ENCODE assay signal across 19 cellular contexts in the genomic region with DNA sequence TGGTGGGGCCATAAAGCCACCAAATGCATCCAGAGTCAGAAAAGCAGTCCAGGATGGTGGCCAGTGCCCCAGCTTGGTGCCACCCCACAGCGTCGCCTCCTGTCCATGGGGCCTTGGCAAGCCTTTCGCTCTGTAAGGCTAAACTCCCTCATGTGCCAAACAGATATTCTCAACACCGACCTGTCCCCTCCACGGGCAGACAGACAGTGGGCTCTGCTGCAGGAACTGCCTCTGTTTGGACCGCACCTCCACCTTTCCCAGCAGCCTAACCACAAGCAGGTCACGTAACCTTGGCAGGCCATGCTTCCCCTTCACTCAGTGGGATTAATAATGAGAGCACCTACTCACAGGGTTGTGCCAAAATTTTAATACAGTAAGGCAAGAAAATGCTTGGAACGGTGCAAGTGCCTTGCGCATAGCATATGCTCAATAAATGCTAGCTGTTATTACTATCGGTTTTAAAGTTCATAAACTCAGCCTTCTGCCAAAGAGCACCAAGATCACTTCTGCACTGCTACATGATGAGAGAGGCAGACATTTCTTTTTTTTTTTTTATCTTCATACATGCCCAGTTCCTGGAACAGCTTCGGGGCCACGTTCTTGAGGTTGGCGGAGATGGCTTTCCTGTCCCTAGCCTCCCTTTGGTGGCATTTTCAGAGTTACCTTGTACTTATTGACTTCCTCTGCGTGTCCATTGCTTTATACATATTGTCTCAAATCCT. TPM values are rescaled to one million over a fixed set of nuclear protein-coding genes. Genes with fewer than 3 reads are reported as not detected.
DNase-seq lines count a peak whose midpoint lies in the region; ATAC-seq lines count a peak whose summit lies in the region.
"Had no signal": no experiment of that assay in that cellular context is flagged by ENCODE, and none has a peak within 500 bp of the region (broad histone marks: within the 10 kb centered on the region; RNA-seq: fewer than 3 reads in every experiment).

No MANE protein-coding gene starts in this region.

- intact Hi-C loops in CD4-positive, alpha-beta memory T cell (cut with micrococcal nuclease): loop anchor here (1.0 kb wide), 1 partner anchor 10 kb away; no protein-coding TSS in a partner anchor
- intact Hi-C loops in activated T-helper 2 cell treated with anti-CD3 and anti-CD28 coated beads, Interferon-gamma antibody, Interleukin-2, Interleukin-4, amounts not matched to agents 10 μg/mL and 5 μg/mL and 100 μg/mL, durations not matched to agents 14 hours and 24 hours and 36 hours (cut with micrococcal nuclease): no loop called here

- H3K9me3 ChIP-seq in BLaER1: peaks cover 18% of the 10 kb centered on the region
- H3K9me3 ChIP-seq in CD4-positive, alpha-beta memory T cell (ENCODE audit: control insufficient read depth in 1 of 2, low read length in 2 of 2): no peaks in the 10 kb centered on the region
- H3K9me3 ChIP-seq: adrenal gland, stomach had no signal

- H4K20me1 ChIP-seq in BLaER1: peaks cover 100% of the 10 kb centered on the region

- CTCF ChIA-PET in CD4-positive, alpha-beta memory T cell (lab: Charles Lee; ENCODE audit: partially characterized antibody): interaction anchor here (0.6 to 4.0 kb wide), 6 partner anchors 9 to 150 kb away, joined by 3 to 24 read pairs (median 4); no protein-coding TSS in a partner anchor

- H3K36me3 ChIP-seq in BLaER1: peaks cover 97% of the 10 kb centered on the region
- peaks cover 6% of the 10 kb centered on the region for H3K36me3 ChIP-seq in CD4-positive, alpha-beta memory T cell (ENCODE audit: insufficient read depth, low read length)
- H3K36me3 ChIP-seq: adrenal gland, cardiac muscle cell, gastroesophageal sphincter, neural progenitor cell, stomach had no signal

- POLR2A ChIA-PET in CD4-positive, alpha-beta memory T cell (lab: Charles Lee; ENCODE audit: partially characterized antibody): interaction anchor here (0.8 to 26.1 kb wide), 7 partner anchors 7 to 149 kb away, joined by 3 to 729 read pairs (median 11); a partner anchor contains a TSS
- POLR2A ChIA-PET in naive thymus-derived CD8-positive, alpha-beta T cell (lab: Charles Lee): interaction anchor here (0.6 to 2.5 kb wide), 5 partner anchors 10 to 1704 kb away, joined by 3 to 17 read pairs (median 5); no protein-coding TSS in a partner anchor

- H3K9ac ChIP-seq in BLaER1: no peak overlapping the region
- H3K9ac ChIP-seq: neural progenitor cell had no signal

- H3K4me1 ChIP-seq in BLaER1: peaks cover 100% of the 10 kb centered on the region
- peaks cover 99% of the 10 kb centered on the region for H3K4me1 ChIP-seq in CD4-positive, alpha-beta memory T cell (ENCODE audit: insufficient read depth, low read length)
- H3K4me1 ChIP-seq: adrenal gland, gastroesophageal sphincter, neural progenitor cell had no signal

- ATAC-seq in naive thymus-derived CD8-positive, alpha-beta T cell: peak; percentile 51 to 59
- ATAC-seq: esophagus mucosa, gastroesophageal sphincter had no signal

- no peaks in the 10 kb centered on the region for H3K27me3 ChIP-seq in BLaER1
- H3K27me3 ChIP-seq in CD4-positive, alpha-beta memory T cell (ENCODE audit: insufficient read depth, low read length): no peaks in the 10 kb centered on the region
- H3K27me3 ChIP-seq: adrenal gland, gastroesophageal sphincter, neural progenitor cell, stomach had no signal

- H3K27me3 Mint-ChIP-seq in CD4-positive, alpha-beta memory T cell: no peaks in the 10 kb centered on the region
- H3K27me3 Mint-ChIP-seq in activated T-helper 2 cell treated with anti-CD3 and anti-CD28 coated beads, Interferon-gamma antibody, Interleukin-2, Interleukin-4, amounts not matched to agents 10 μg/mL and 5 μg/mL and 100 μg/mL, durations not matched to agents 14 hours and 24 hours and 36 hours (ENCODE audit: low read depth): no peaks in the 10 kb centered on the region
- no peaks in the 10 kb centered on the region for H3K27me3 Mint-ChIP-seq in naive thymus-derived CD8-positive, alpha-beta T cell

- peaks cover 53 to 77% of the 10 kb centered on the region in 2 donors for H3K36me3 Mint-ChIP-seq in CD4-positive, alpha-beta memory T cell
- peaks cover 87% of the 10 kb centered on the region for H3K36me3 Mint-ChIP-seq in activated T-helper 2 cell treated with anti-CD3 and anti-CD28 coated beads, Interferon-gamma antibody, Interleukin-2, Interleukin-4, amounts not matched to agents 10 μg/mL and 5 μg/mL and 100 μg/mL, durations not matched to agents 14 hours and 24 hours and 36 hours (ENCODE audit: low read depth)
- peaks cover 12 to 61% (median 31%) of the 10 kb centered on the region in 3 donors for H3K36me3 Mint-ChIP-seq in naive thymus-derived CD8-positive, alpha-beta T cell
- H3K36me3 Mint-ChIP-seq: neural progenitor cell had no signal

- peak in 2 of 5 donors; percentile 40 to 46 for DNase-seq in CD4-positive, alpha-beta memory T cell
- DNase-seq in activated T-helper 2 cell treated with anti-CD3 and anti-CD28 coated beads, Interferon-gamma antibody, Interleukin-2, Interleukin-4, amounts not matched to agents 10 μg/mL and 5 μg/mL and 100 μg/mL, durations not matched to agents 14 hours and 24 hours and 36 hours (ENCODE audit: low spot score): no peak
- DNase-seq in naive thymus-derived CD8-positive, alpha-beta T cell: no peak
- no peak for DNase-seq in hippocampal formation (lab: John Stamatoyannopoulos, UW)
- DNase-seq in SIG-M5 (lab: John Stamatoyannopoulos, UW): no peak
- no peak for DNase-seq in D341Med (ENCODE audit: low spot score)
- DNase-seq: adrenal gland, GF-D8, HCEC 1CT, MV-4-11, NCI-H1930, NCI-H345, RPMI8226, stomach had no signal

- no peaks in the 10 kb centered on the region for H3K9me3 Mint-ChIP-seq in CD4-positive, alpha-beta memory T cell
- H3K9me3 Mint-ChIP-seq in activated T-helper 2 cell treated with anti-CD3 and anti-CD28 coated beads, Interferon-gamma antibody, Interleukin-2, Interleukin-4, amounts not matched to agents 10 μg/mL and 5 μg/mL and 100 μg/mL, durations not matched to agents 14 hours and 24 hours and 36 hours: peaks cover 4% of the 10 kb centered on the region
- H3K9me3 Mint-ChIP-seq in naive thymus-derived CD8-positive, alpha-beta T cell: peaks cover 0 to 8% (median 0%) of the 10 kb centered on the region in 9 donors
- H3K9me3 Mint-ChIP-seq: neural progenitor cell had no signal

- peak overlapping the region; percentile 55 to 91 (median 80) for H3K4me3 Mint-ChIP-seq in CD4-positive, alpha-beta memory T cell
- H3K4me3 Mint-ChIP-seq in activated T-helper 2 cell treated with anti-CD3 and anti-CD28 coated beads, Interferon-gamma antibody, Interleukin-2, Interleukin-4, amounts not matched to agents 10 μg/mL and 5 μg/mL and 100 μg/mL, durations not matched to agents 14 hours and 24 hours and 36 hours (ENCODE audit: low read depth): peak overlapping the region; percentile 65
- H3K4me3 Mint-ChIP-seq in naive thymus-derived CD8-positive, alpha-beta T cell: peak overlapping the region; percentile 55 to 83 (median 76)
- H3K4me3 Mint-ChIP-seq: neural progenitor cell had no signal

- H3K4me2 ChIP-seq in BLaER1: peak overlapping the region; percentile 49
- H3K4me2 ChIP-seq: neural progenitor cell had no signal

- peak overlapping the region; percentile 91 to 97 (median 95) for H3K27ac Mint-ChIP-seq in CD4-positive, alpha-beta memory T cell
- H3K27ac Mint-ChIP-seq in activated T-helper 2 cell treated with anti-CD3 and anti-CD28 coated beads, Interferon-gamma antibody, Interleukin-2, Interleukin-4, amounts not matched to agents 10 μg/mL and 5 μg/mL and 100 μg/mL, durations not matched to agents 14 hours and 24 hours and 36 hours: peak overlapping the region; percentile 95
- H3K27ac Mint-ChIP-seq in naive thymus-derived CD8-positive, alpha-beta T cell: peak overlapping the region; percentile 86 to 93 (median 92)
- H3K27ac Mint-ChIP-seq: neural progenitor cell had no signal

- no peak overlapping the region for H3K4me3 ChIP-seq in BLaER1
- peak overlapping the region; percentile 8 to 18 for H3K4me3 ChIP-seq in CD4-positive, alpha-beta memory T cell (ENCODE audit: low read length in 2 of 2)
- H3K4me3 ChIP-seq: adrenal gland, cardiac muscle cell, gastroesophageal sphincter, neural progenitor cell, stomach had no signal

- H3K4me1 Mint-ChIP-seq in CD4-positive, alpha-beta memory T cell: peaks cover 87 to 100% (median 93%) of the 10 kb centered on the region in 4 donors
- peaks cover 93% of the 10 kb centered on the region for H3K4me1 Mint-ChIP-seq in activated T-helper 2 cell treated with anti-CD3 and anti-CD28 coated beads, Interferon-gamma antibody, Interleukin-2, Interleukin-4, amounts not matched to agents 10 μg/mL and 5 μg/mL and 100 μg/mL, durations not matched to agents 14 hours and 24 hours and 36 hours (ENCODE audit: low read depth)
- H3K4me1 Mint-ChIP-seq in naive thymus-derived CD8-positive, alpha-beta T cell: peaks cover 41 to 97% (median 92%) of the 10 kb centered on the region in 4 donors

- H3K27ac ChIP-seq in BLaER1: peak overlapping the region; percentile 67; the same call in 1 of the 2 replicates
- H3K27ac ChIP-seq in CD4-positive, alpha-beta memory T cell (ENCODE audit: low read depth, low read length): peak overlapping the region; percentile 63
- H3K27ac ChIP-seq: adrenal gland, cardiac muscle cell, gastroesophageal sphincter, neural progenitor cell had no signal

RNA-seq across cellular contexts. Expression of a gene that starts 11.6 kb away (rescaled TPM):
- 10 to 100 TPM; 86.1 to 96.3 TPM for total RNA-seq in CD4-positive, alpha-beta memory T cell
- polyA plus RNA-seq in CD4-positive, alpha-beta memory T cell: 10 to 100 TPM in 1 of 2 donors, 1 to 10 TPM in 1; 6.0 to 26.7 TPM
- 120 and 121 TPM in 2 replicates for total RNA-seq in activated T-helper 2 cell treated with anti-CD3 and anti-CD28 coated beads, Interferon-gamma antibody, Interleukin-2, Interleukin-4, amounts not matched to agents 10 μg/mL and 5 μg/mL and 100 μg/mL, durations not matched to agents 14 hours and 24 hours and 36 hours
- 10 to 100 TPM; 67.1 to 69.0 TPM for total RNA-seq in naive thymus-derived CD8-positive, alpha-beta T cell
- 10 to 100 TPM; 13.1 to 22.6 (median 15.1) TPM for polyA plus RNA-seq in naive thymus-derived CD8-positive, alpha-beta T cell
- polyA plus RNA-seq: cardiac muscle cell had no signal
